7 cellular contexts compared by ENCODE assay signal in genomic region chr20:36861625-36861874, GRCh38. TPM values are rescaled to one million over a fixed set of nuclear protein-coding genes. Genes with fewer than 3 reads are reported as not detected.
DNase-seq lines count a peak whose midpoint lies in the region; ATAC-seq and TF ChIP-seq lines count a peak whose summit lies in the region.

No MANE protein-coding gene starts in this region.

- H3K9ac ChIP-seq in HCT116 (ENCODE audit: low read length): peak overlapping the region; percentile 61

- H3K4me3 Mint-ChIP-seq in activated CD8-positive, alpha-beta T cell treated with anti-CD3 and anti-CD28 coated beads, Interleukin-2, amount 10 ng/mL, durations not matched to agents 7 days and 5 days: peak overlapping the region; percentile 32
- H3K4me3 Mint-ChIP-seq in stimulated activated memory B cell treated with anti-CD40 and anti-IgM and Interleukin-4, amounts not matched to agents 10 μg/mL and 1 μg/mL and 100 μg/mL, for 72 hours: peak overlapping the region; percentile 64

- H3K4me2 ChIP-seq in HCT116 (ENCODE audit: low read length) (peak overlapping the region; percentile 91), hepatocyte (peak overlapping the region; percentile 98)

- H3K9me3 Mint-ChIP-seq in activated CD8-positive, alpha-beta T cell treated with anti-CD3 and anti-CD28 coated beads, Interleukin-2, amount 10 ng/mL, durations not matched to agents 7 days and 5 days (ENCODE audit: insufficient read depth): no peaks in the 10 kb centered on the region
- no peaks in the 10 kb centered on the region for H3K9me3 Mint-ChIP-seq in stimulated activated memory B cell treated with anti-CD40 and anti-IgM and Interleukin-4, amounts not matched to agents 10 μg/mL and 1 μg/mL and 100 μg/mL, for 72 hours

- peaks cover 21% of the 10 kb centered on the region for H3K4me1 Mint-ChIP-seq in activated CD8-positive, alpha-beta T cell treated with anti-CD3 and anti-CD28 coated beads, Interleukin-2, amount 10 ng/mL, durations not matched to agents 7 days and 5 days (ENCODE audit: low read depth)
- peaks cover 80% of the 10 kb centered on the region for H3K4me1 Mint-ChIP-seq in stimulated activated memory B cell treated with anti-CD40 and anti-IgM and Interleukin-4, amounts not matched to agents 10 μg/mL and 1 μg/mL and 100 μg/mL, for 72 hours

- CTCF ChIA-PET in HCT116 (lab: Charles Lee): no interaction called here
- CTCF ChIA-PET in activated CD8-positive, alpha-beta T cell treated with anti-CD3 and anti-CD28 coated beads, Interleukin-2, amount 10 ng/mL, durations not matched to agents 7 days and 5 days (lab: Charles Lee): interaction anchor here (1.4 to 3.0 kb wide), 3 partner anchors 25 to 195 kb away, joined by 4 to 12 read pairs (median 5); no protein-coding TSS in a partner anchor

- H3K79me2 ChIP-seq in HCT116 (ENCODE audit: insufficient read depth, low read length) (peaks cover 31% of the 10 kb centered on the region; the same call in 1 of the 2 replicates), hepatocyte (peaks cover 58% of the 10 kb centered on the region)

- ATAC-seq in HCT116: no peak
- ATAC-seq in activated CD8-positive, alpha-beta T cell treated with anti-CD3 and anti-CD28 coated beads, Interleukin-2, amount 10 ng/mL, durations not matched to agents 7 days and 5 days: no peak
- no peak for ATAC-seq in stimulated activated memory B cell treated with anti-CD40 and anti-IgM and Interleukin-4, amounts not matched to agents 10 μg/mL and 1 μg/mL and 100 μg/mL, for 72 hours

- H3K9me3 ChIP-seq in HCT116 (ENCODE audit: control insufficient read depth in 1 of 2, insufficient read depth in 1 of 2, low read depth in 1 of 2, low read length in 2 of 2): no peaks in the 10 kb centered on the region
- H3K9me3 ChIP-seq in hepatocyte (ENCODE audit: low read depth): no peaks in the 10 kb centered on the region

- no peak overlapping the region for H3K27ac Mint-ChIP-seq in activated CD8-positive, alpha-beta T cell treated with anti-CD3 and anti-CD28 coated beads, Interleukin-2, amount 10 ng/mL, durations not matched to agents 7 days and 5 days
- H3K27ac Mint-ChIP-seq in stimulated activated memory B cell treated with anti-CD40 and anti-IgM and Interleukin-4, amounts not matched to agents 10 μg/mL and 1 μg/mL and 100 μg/mL, for 72 hours: peak overlapping the region; percentile 35

- RAD21 ChIA-PET in HCT116 (lab: Charles Lee; ENCODE audit: low non-redundant PET in 1 of 2, low total read pairs in 2 of 2, uncharacterized antibody in 2 of 2, unreplicated experiment in 2 of 2): no interaction called here

- H3K36me3 Mint-ChIP-seq in activated CD8-positive, alpha-beta T cell treated with anti-CD3 and anti-CD28 coated beads, Interleukin-2, amount 10 ng/mL, durations not matched to agents 7 days and 5 days (ENCODE audit: low read depth): no peaks in the 10 kb centered on the region
- peaks cover 5% of the 10 kb centered on the region for H3K36me3 Mint-ChIP-seq in stimulated activated memory B cell treated with anti-CD40 and anti-IgM and Interleukin-4, amounts not matched to agents 10 μg/mL and 1 μg/mL and 100 μg/mL, for 72 hours

- H3K4me3 ChIP-seq in HCT116 (replicated peaks in 1 of 2; ENCODE audit: low read depth in 1 of 2, low read length in 2 of 2) (peak overlapping the region; percentile 47 to 62), hepatocyte (no peak overlapping the region)

- DNase-seq in HCT116 (ENCODE audit: low read depth, low spot score) (no peak), hepatocyte (ENCODE audit: low spot score) (no peak), SK-N-DZ (ENCODE audit: low spot score) (no peak)
- no peak for DNase-seq in activated CD8-positive, alpha-beta T cell treated with anti-CD3 and anti-CD28 coated beads, Interleukin-2, amount 10 ng/mL, durations not matched to agents 7 days and 5 days
- no peak for DNase-seq in stimulated activated CD4-positive, alpha-beta T cell treated with anti-CD3 and anti-CD28 coated beads, Interleukin-4, amount 100 ng/mL, for 1 hour
- DNase-seq in NK-92 treated with Interleukin-12 subunit alpha and Interleukin-12 subunit beta, amount 100 ng/mL, for 24 hours (lab: John Stamatoyannopoulos, UW): no peak

- no TSS peak for BruUV-seq in HCT116 (replicated peaks; lab: Mats Ljungman, UMichigan)

- TF ChIP-seq POLR2A in HCT116 (IDR thresholded peaks at IDR 0.05; ENCODE audit: borderline replicate concordance, extremely low read depth, insufficient read depth, insufficient read length): no peak

- H3K36me3 ChIP-seq in HCT116 (ENCODE audit: control insufficient read depth in 1 of 2, insufficient read depth in 2 of 2, low read length in 2 of 2) (no peaks in the 10 kb centered on the region), hepatocyte (replicated peaks; ENCODE audit: insufficient read depth, low read depth) (no peaks in the 10 kb centered on the region)

- H3K27me3 Mint-ChIP-seq in activated CD8-positive, alpha-beta T cell treated with anti-CD3 and anti-CD28 coated beads, Interleukin-2, amount 10 ng/mL, durations not matched to agents 7 days and 5 days (ENCODE audit: low read depth): peaks cover 24% of the 10 kb centered on the region
- no peaks in the 10 kb centered on the region for H3K27me3 Mint-ChIP-seq in stimulated activated memory B cell treated with anti-CD40 and anti-IgM and Interleukin-4, amounts not matched to agents 10 μg/mL and 1 μg/mL and 100 μg/mL, for 72 hours

- intact Hi-C loops in HCT116 (cut with micrococcal nuclease): no loop called here

- no peak for TF ChIP-seq CTCF in HCT116 (IDR thresholded peaks at IDR 0.05 in 2 of 3, conservative IDR thresholded peaks at IDR 0.05 in 1 of 3; ENCODE audit: borderline replicate concordance in 1 of 3, insufficient read depth in 1 of 3, low read depth in 2 of 3, low read length in 2 of 3)
- no peak for TF ChIP-seq CTCF in hepatocyte (IDR thresholded peaks at IDR 0.05; ENCODE audit: poor library complexity)

- WGBS in hepatocyte (ENCODE audit: low lambda C conversion rate, missing lambda C conversion rate): 49% methylated on average over 7 of the region's 7 CpGs

- no peaks in the 10 kb centered on the region for H3K9me2 ChIP-seq in HCT116 (ENCODE audit: insufficient read depth)
- H3K9me2 ChIP-seq in hepatocyte (replicated peaks; ENCODE audit: insufficient read depth): no peaks in the 10 kb centered on the region

- TF ChIP-seq RAD21 in HCT116 (IDR thresholded peaks at IDR 0.05; ENCODE audit: low read depth): no peak

- POLR2A ChIA-PET in HCT116 (lab: Charles Lee): interaction anchor here (1.4 kb wide), 1 partner anchor 26 kb away, joined by 5 read pairs; no protein-coding TSS in a partner anchor
- POLR2A ChIA-PET in activated CD8-positive, alpha-beta T cell treated with anti-CD3 and anti-CD28 coated beads, Interleukin-2, amount 10 ng/mL, durations not matched to agents 7 days and 5 days (lab: Charles Lee): no interaction called here

- H2AFZ ChIP-seq in HCT116 (ENCODE audit: low read depth, low read length, poor library complexity, severe bottlenecking) (no peak overlapping the region), hepatocyte (no peak overlapping the region)

- H3K4me1 ChIP-seq in HCT116 (ENCODE audit: control insufficient read depth in 1 of 2, insufficient read depth in 2 of 2, low read length in 2 of 2) (peaks cover 16 to 48% of the 10 kb centered on the region in 2 experiments), hepatocyte (ENCODE audit: insufficient read depth) (peaks cover 33% of the 10 kb centered on the region)

- no peaks in the 10 kb centered on the region for H3K27me3 ChIP-seq in HCT116 (ENCODE audit: insufficient read depth, low read length)
- H3K27me3 ChIP-seq in hepatocyte: no peaks in the 10 kb centered on the region

- peak overlapping the region; percentile 85 for H3K27ac ChIP-seq in HCT116 (ENCODE audit: low read depth, low read length)
- H3K27ac ChIP-seq in hepatocyte: no peak overlapping the region

- no peaks in the 10 kb centered on the region for H4K20me1 ChIP-seq in HCT116 (ENCODE audit: insufficient read depth)
- peaks cover 43% of the 10 kb centered on the region for H4K20me1 ChIP-seq in hepatocyte (ENCODE audit: insufficient read depth, poor library complexity, severe bottlenecking)

TF ChIP-seq in HCT116, 20 proteins besides CTCF, POLR2A, EP300 and RAD21 (continues in another document):
- TF ChIP-seq YY1 (IDR thresholded peaks at IDR 0.05; ENCODE audit: extremely low read depth, insufficient replicate concordance, low read depth, low read length) (no peak), CEBPB (IDR thresholded peaks at IDR 0.05; ENCODE audit: low read depth) (no peak), TCF7L2 (IDR thresholded peaks at IDR 0.05; ENCODE audit: borderline replicate concordance, extremely low read depth, insufficient read depth, insufficient read length) (no peak), POLR2AphosphoS5 (IDR thresholded peaks at IDR 0.05; ENCODE audit: low read depth, low read length) (no peak), MAX (IDR thresholded peaks at IDR 0.05) (no peak), FOSL1 (IDR thresholded peaks at IDR 0.05; ENCODE audit: low read depth) (no peak), SRF (IDR thresholded peaks at IDR 0.05; ENCODE audit: low read depth) (no peak), CBX3 (IDR thresholded peaks at IDR 0.05; ENCODE audit: low read depth) (no peak), EZH2phosphoT487 (IDR thresholded peaks at IDR 0.05; ENCODE audit: borderline replicate concordance) (no peak)

RNA-seq across cellular contexts. Expression of gene TLDC2, which starts 14.4 kb away (rescaled TPM):
- total RNA-seq in HCT116 (2021; ENCODE audit: unreplicated experiment) (0.32 TPM), hepatocyte (1.6 and 2.9 TPM in 2 replicates)
- 0.07 and 0.26 TPM in 2 replicates for polyA plus RNA-seq in HCT116 (2012)
- total RNA-seq in activated CD8-positive, alpha-beta T cell treated with anti-CD3 and anti-CD28 coated beads, Interleukin-2, amount 10 ng/mL, durations not matched to agents 7 days and 5 days: not detected
- 0.68 and 1.2 TPM in 2 replicates for polyA plus RNA-seq in hepatocyte
- 0.44 and 0.70 TPM in 2 replicates for polyA plus RNA-seq in SK-N-DZ (2014; cell fraction: cytosol; rRNA removed)
- 0.06 and 0.30 TPM in 2 replicates for polyA plus RNA-seq in SK-N-DZ (2014; cell fraction: nucleus; rRNA removed)
